ENCODE assay signal across 14 cellular contexts in genomic region chr5:157189223-157189622, GRCh38. TPM values are rescaled to one million over a fixed set of nuclear protein-coding genes. Genes with fewer than 3 reads are reported as not detected.
DNase-seq lines count a peak whose midpoint lies in the region; ATAC-seq and TF ChIP-seq lines count a peak whose summit lies in the region.
"Had no signal": no experiment of that assay in that cellular context is flagged by ENCODE, and none has a peak within 500 bp of the region (broad histone marks: within the 10 kb centered on the region; RNA-seq: fewer than 3 reads in every experiment).

No MANE protein-coding gene starts in this region.

- POLR2A ChIA-PET in activated CD4-positive, alpha-beta memory T cell treated with anti-CD3 and anti-CD28 coated beads for 36 hours (lab: Charles Lee) = interaction anchor here (0.6 to 24.1 kb wide), 14 partner anchors 7 to 130 kb away, joined by 3 to 368 read pairs (median 14); partner anchors contain the start of genes ITK and MED7
- POLR2A ChIA-PET in MCF 10A (lab: Yijun Ruan, JAX) = interaction anchor here (0.7 kb wide), 1 partner anchor 124 kb away, joined by 3 read pairs; no protein-coding TSS in a partner anchor

- TF ChIP-seq CTCF in MCF 10A (IDR thresholded peaks at IDR 0.05; ENCODE audit: unreplicated experiment) = no peak

- H3K9me3 Mint-ChIP-seq in activated CD4-positive, alpha-beta memory T cell treated with anti-CD3 and anti-CD28 coated beads for 36 hours = no peaks in the 10 kb centered on the region
- H3K9me3 Mint-ChIP-seq in MCF 10A (ENCODE audit: unreplicated experiment) = no peaks in the 10 kb centered on the region

- peaks cover 75% of the 10 kb centered on the region for H3K4me1 Mint-ChIP-seq in activated CD4-positive, alpha-beta memory T cell treated with anti-CD3 and anti-CD28 coated beads for 36 hours (ENCODE audit: low read depth)
- H3K4me1 Mint-ChIP-seq in MCF 10A (ENCODE audit: insufficient read depth, unreplicated experiment) = no peaks in the 10 kb centered on the region

- CTCF ChIA-PET in activated CD4-positive, alpha-beta memory T cell treated with anti-CD3 and anti-CD28 coated beads for 36 hours (lab: Charles Lee) = interaction anchor here (0.7 to 4.7 kb wide), 13 partner anchors 8 to 83 kb away, joined by 3 to 27 read pairs (median 4); partner anchors contain the start of gene ITK
- CTCF ChIA-PET in MCF 10A (lab: Yijun Ruan, JAX) = interaction anchor here (1.2 to 2.3 kb wide), 3 partner anchors 11 to 40 kb away, joined by 4 to 6 read pairs (median 5); no protein-coding TSS in a partner anchor

- peak overlapping the region; percentile 100 for H3K27ac Mint-ChIP-seq in activated CD4-positive, alpha-beta memory T cell treated with anti-CD3 and anti-CD28 coated beads for 36 hours
- no peak overlapping the region for H3K27ac Mint-ChIP-seq in MCF 10A (ENCODE audit: low read depth, unreplicated experiment)
- H3K27ac Mint-ChIP-seq: neural progenitor cell had no signal

- intact Hi-C loops in activated CD4-positive, alpha-beta memory T cell treated with anti-CD3 and anti-CD28 coated beads for 36 hours (cut with micrococcal nuclease) = loop anchor here (1.0 kb wide), 3 partner anchors 9 to 33 kb away; partner anchors contain the start of gene ITK
- intact Hi-C loops in MCF 10A (cut with micrococcal nuclease) = no loop called here

- H3K4me3 Mint-ChIP-seq in activated CD4-positive, alpha-beta memory T cell treated with anti-CD3 and anti-CD28 coated beads for 36 hours = peak overlapping the region; percentile 99
- no peak overlapping the region for H3K4me3 Mint-ChIP-seq in MCF 10A (ENCODE audit: unreplicated experiment)
- H3K4me3 Mint-ChIP-seq: neural progenitor cell had no signal

- H3K36me3 Mint-ChIP-seq in activated CD4-positive, alpha-beta memory T cell treated with anti-CD3 and anti-CD28 coated beads for 36 hours = peaks cover 89% of the 10 kb centered on the region
- H3K36me3 Mint-ChIP-seq in MCF 10A (ENCODE audit: insufficient read depth, unreplicated experiment) = no peaks in the 10 kb centered on the region
- H3K36me3 Mint-ChIP-seq: neural progenitor cell had no signal

- peak; percentile 73 for DNase-seq in activated CD4-positive, alpha-beta T cell treated with anti-CD3 and anti-CD28 coated beads for 48 hours
- no peak for DNase-seq in activated CD4-positive, alpha-beta T cell treated with anti-CD3 and anti-CD28 coated beads for 4 hours
- peak; percentile 76 for DNase-seq in activated CD4-positive, alpha-beta memory T cell treated with anti-CD3 and anti-CD28 coated beads for 36 hours
- peak; percentile 65 for DNase-seq in stimulated activated CD4-positive, alpha-beta T cell treated with anti-CD3 and anti-CD28 coated beads, Interleukin-1b, Interleukin-23, amount 100 ng/mL, for 48 hours
- DNase-seq in DMS153 treated with DMSO at 0.1 percent for 48 hours (lab: John Stamatoyannopoulos, UW; ENCODE audit: unreplicated experiment) (no peak), MCF 10A (ENCODE audit: unreplicated experiment) (no peak), NCI-H1092 treated with DMSO at 0.1 percent for 48 hours (lab: John Stamatoyannopoulos, UW) (no peak)
- DNase-seq: NCI-H1105, T-helper 9 cell, thyroid gland had no signal

- BruUV-seq in MCF 10A (replicated peaks; lab: Mats Ljungman, UMichigan) = no TSS peak

- H3K27me3 Mint-ChIP-seq in activated CD4-positive, alpha-beta memory T cell treated with anti-CD3 and anti-CD28 coated beads for 36 hours = no peaks in the 10 kb centered on the region
- peaks cover 10% of the 10 kb centered on the region for H3K27me3 Mint-ChIP-seq in MCF 10A (ENCODE audit: insufficient read depth, unreplicated experiment)

- peak; percentile 70 for ATAC-seq in HG02642 (IDR thresholded peaks at IDR 0.05; ENCODE audit: poor library complexity, unreplicated experiment)

RNA-seq across cellular contexts. Expression of gene ITK, which starts 8.6 kb away (rescaled TPM):
- 100 to 1,000 TPM; 236 to 240 TPM for total RNA-seq in activated CD4-positive, alpha-beta memory T cell treated with anti-CD3 and anti-CD28 coated beads for 36 hours
- not detected in 2 replicates for total RNA-seq in MCF 10A (2022)
- total RNA-seq: epithelial cell of proximal tubule had no signal

RNA-seq across cellular contexts. Expression of gene GARIN3, which starts 23.2 kb away (rescaled TPM):
- total RNA-seq in activated CD4-positive, alpha-beta memory T cell treated with anti-CD3 and anti-CD28 coated beads for 36 hours = 1 to 10 TPM; 1.3 to 1.4 TPM
- total RNA-seq in MCF 10A (2022) = not detected in 2 replicates
- total RNA-seq: A172, epithelial cell of proximal tubule, thyroid gland had no signal

RNA-seq across cellular contexts. Expression of gene MED7, which starts 46.6 kb away (rescaled TPM):
- 10 to 100 TPM; 17.2 to 19.2 TPM for total RNA-seq in activated CD4-positive, alpha-beta memory T cell treated with anti-CD3 and anti-CD28 coated beads for 36 hours
- 14.7 and 16.9 TPM in 2 replicates for total RNA-seq in MCF 10A (2022)

Comparison
In these comparisons a context has a peak if more than half of its experiments do, and no peak if none do; other contexts are left out.
1. DNase-seq: peak in activated CD4-positive, alpha-beta T cell treated with anti-CD3 and anti-CD28 coated beads for 48 hours (single experiment), activated CD4-positive, alpha-beta memory T cell treated with anti-CD3 and anti-CD28 coated beads for 36 hours (single experiment) and stimulated activated CD4-positive, alpha-beta T cell treated with anti-CD3 and anti-CD28 coated beads, Interleukin-1b, Interleukin-23, amount 100 ng/mL, for 48 hours (single experiment); none in activated CD4-positive, alpha-beta T cell treated with anti-CD3 and anti-CD28 coated beads for 4 hours (0 of 2), DMS153 treated with DMSO at 0.1 percent for 48 hours (single experiment), MCF 10A (single experiment) and NCI-H1092 treated with DMSO at 0.1 percent for 48 hours (single experiment).
2. RNA of gene ITK, which starts 8.6 kb away (total RNA-seq): 236 to 240 TPM in activated CD4-positive, alpha-beta memory T cell treated with anti-CD3 and anti-CD28 coated beads for 36 hours; not detected in MCF 10A; every median in the first group is over 100 times any median in the second.